ENCODE assay signal across 21 cellular contexts in the genomic region with DNA sequence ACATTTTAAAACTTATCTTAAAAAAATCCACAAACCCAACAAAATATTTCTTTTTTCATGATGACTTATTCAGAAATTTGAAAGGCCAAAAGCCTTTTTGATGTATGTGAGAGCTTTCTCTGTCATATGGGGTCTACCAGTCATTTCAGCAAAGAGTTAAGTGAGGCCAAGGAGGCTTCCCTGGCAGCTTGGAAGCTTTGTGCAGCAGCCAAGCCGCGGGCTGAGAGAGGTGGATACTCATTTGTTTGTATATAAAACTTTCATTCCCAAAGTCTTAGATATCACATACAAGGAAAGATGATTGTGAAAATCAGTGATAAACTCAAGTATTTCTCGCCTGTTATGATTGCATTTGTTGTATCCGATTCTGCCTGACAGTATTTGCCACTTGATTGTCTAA. TPM values are rescaled to one million over a fixed set of nuclear protein-coding genes. Genes with fewer than 3 reads are reported as not detected.
A peak's percentile ranks its signal among the peaks of the same experiment; 100 is the strongest.
DNase-seq lines count a peak whose midpoint lies in the region; ATAC-seq and TF ChIP-seq lines count a peak whose summit lies in the region.
"Had no signal": no experiment of that assay in that cellular context is flagged by ENCODE, and none has a peak within 500 bp of the region (broad histone marks: within the 10 kb centered on the region; RNA-seq: fewer than 3 reads in every experiment).

No MANE protein-coding gene starts in this region.

- H3K27ac ChIP-seq in PC-3 (ENCODE audit: low read length) (no peak overlapping the region), hepatocyte (peak overlapping the region; percentile 7), rectal smooth muscle tissue (ENCODE audit: low read depth, low read length) (peak overlapping the region; percentile 67)
- H3K27ac ChIP-seq: BLaER1 treated with 17β-estradiol and CSF1 and Interleukin-3, amounts not matched to agents 10 nM and 100 nM; epithelial cell of prostate; left lung; SJCRH30; skin epidermis; uterus had no signal

- DNase-seq in NCI-H82 (lab: John Stamatoyannopoulos, UW): peak; percentile 7
- no peak for DNase-seq in NCI-H82 treated with DMSO at 0.1 percent for 48 hours (lab: John Stamatoyannopoulos, UW; ENCODE audit: unreplicated experiment)
- DNase-seq in PC-3: no peak
- no peak for DNase-seq in hepatocyte (ENCODE audit: low spot score)
- DNase-seq in Calu3: no peak
- DNase-seq in stimulated activated CD4-positive, alpha-beta T cell treated with anti-CD3 and anti-CD28 coated beads, Interleukin-4, amount 100 ng/mL, for 24 hours: no peak
- DNase-seq: left lung had no signal

- H3K4me3 Mint-ChIP-seq in Calu3 (ENCODE audit: low read depth, unreplicated experiment): no peak overlapping the region

- H3K4me1 ChIP-seq in PC-3 (ENCODE audit: insufficient read depth, low read length) (peaks cover 3% of the 10 kb centered on the region), hepatocyte (ENCODE audit: insufficient read depth) (peaks cover 4% of the 10 kb centered on the region), rectal smooth muscle tissue (ENCODE audit: control insufficient read depth, insufficient read depth, low read length) (peaks cover 15% of the 10 kb centered on the region)
- H3K4me1 ChIP-seq: uterus had no signal

- no peak overlapping the region for H3K27ac Mint-ChIP-seq in Calu3 (ENCODE audit: unreplicated experiment)

- H3K9me3 Mint-ChIP-seq in Calu3 (ENCODE audit: low read depth, unreplicated experiment): no peaks in the 10 kb centered on the region

- WGBS in hepatocyte (ENCODE audit: low lambda C conversion rate, missing lambda C conversion rate): 57% methylated on average over 4 of the region's 4 CpGs

- H3K4me2 ChIP-seq in PC-3 (ENCODE audit: low read length) (no peak overlapping the region), hepatocyte (no peak overlapping the region)

- no peaks in the 10 kb centered on the region for H4K20me1 ChIP-seq in PC-3 (ENCODE audit: low read length)
- no peaks in the 10 kb centered on the region for H4K20me1 ChIP-seq in hepatocyte (ENCODE audit: insufficient read depth, poor library complexity, severe bottlenecking)
- H4K20me1 ChIP-seq: BLaER1 treated with 17β-estradiol and CSF1 and Interleukin-3, amounts not matched to agents 10 nM and 100 nM had no signal

- peak overlapping the region; percentile 41 for H2AFZ ChIP-seq in PC-3 (ENCODE audit: low read length)
- H2AFZ ChIP-seq in hepatocyte: peak overlapping the region; percentile 20

- no peaks in the 10 kb centered on the region for H3K27me3 Mint-ChIP-seq in Calu3 (ENCODE audit: unreplicated experiment)

- H3K4me1 Mint-ChIP-seq in Calu3 (ENCODE audit: low read depth, unreplicated experiment): no peaks in the 10 kb centered on the region

- intact Hi-C loops in PC-3 (cut with micrococcal nuclease): loop anchor here (5.0 kb wide), 2 partner anchors 794 to 894 kb away; partner anchors contain the start of gene DTD2
- intact Hi-C loops in Calu3 (cut with micrococcal nuclease; ENCODE audit: unreplicated experiment): loop anchor here (1.0 kb wide), 1 partner anchor 794 kb away; the partner anchor contains the start of gene DTD2

- H3K36me3 ChIP-seq in PC-3 (ENCODE audit: low read depth, low read length) (no peaks in the 10 kb centered on the region), hepatocyte (replicated peaks; ENCODE audit: insufficient read depth, low read depth) (no peaks in the 10 kb centered on the region), rectal smooth muscle tissue (ENCODE audit: control insufficient read depth, insufficient read depth, low read length) (no peaks in the 10 kb centered on the region)
- H3K36me3 ChIP-seq: BLaER1 treated with 17β-estradiol and CSF1 and Interleukin-3, amounts not matched to agents 10 nM and 100 nM; left lung; SJCRH30; uterus had no signal

- H3K9ac ChIP-seq in PC-3 (ENCODE audit: low read length): no peak overlapping the region
- H3K9ac ChIP-seq in rectal smooth muscle tissue (ENCODE audit: low read length): no peak overlapping the region
- H3K9ac ChIP-seq: BLaER1 treated with 17β-estradiol and CSF1 and Interleukin-3, amounts not matched to agents 10 nM and 100 nM had no signal

- H3K27me3 ChIP-seq in PC-3 (ENCODE audit: low read length) (no peaks in the 10 kb centered on the region), hepatocyte (no peaks in the 10 kb centered on the region), rectal smooth muscle tissue (ENCODE audit: control insufficient read depth, insufficient read depth, low read length) (no peaks in the 10 kb centered on the region)
- H3K27me3 ChIP-seq: BLaER1 treated with 17β-estradiol and CSF1 and Interleukin-3, amounts not matched to agents 10 nM and 100 nM; left lung; SJCRH30; uterus had no signal

- no peaks in the 10 kb centered on the region for H3K36me3 Mint-ChIP-seq in Calu3 (ENCODE audit: insufficient read depth, unreplicated experiment)

- POLR2A ChIA-PET in PC-3 (lab: Charles Lee; ENCODE audit: unreplicated experiment): interaction anchor here (0.6 kb wide), 1 partner anchor 95 kb away, joined by 4 read pairs; no protein-coding TSS in a partner anchor

- H3F3A ChIP-seq in PC-3 (ENCODE audit: low read length, unreplicated experiment): no peaks in the 10 kb centered on the region

- ATAC-seq in PC-3 (no peak), GM19395 (IDR thresholded peaks at IDR 0.05; ENCODE audit: unreplicated experiment) (no peak)

- no peaks in the 10 kb centered on the region for H3K9me3 ChIP-seq in PC-3 (ENCODE audit: low read length)
- no peaks in the 10 kb centered on the region for H3K9me3 ChIP-seq in hepatocyte (ENCODE audit: low read depth)
- H3K9me3 ChIP-seq: BLaER1 treated with 17β-estradiol and CSF1 and Interleukin-3, amounts not matched to agents 10 nM and 100 nM; left lung; SJCRH30; uterus had no signal

- TF ChIP-seq CTCF in PC-3 (conservative IDR thresholded peaks at IDR 0.05; ENCODE audit: low read depth, low read length) (no peak), hepatocyte (IDR thresholded peaks at IDR 0.05; ENCODE audit: poor library complexity) (no peak), Calu3 (IDR thresholded peaks at IDR 0.05; ENCODE audit: unreplicated experiment) (no peak)

- H3K79me2 ChIP-seq in PC-3 (ENCODE audit: low read length) (no peaks in the 10 kb centered on the region), hepatocyte (no peaks in the 10 kb centered on the region)

- H3K4me3 ChIP-seq in PC-3 (ENCODE audit: low read length): no peak overlapping the region
- no peak overlapping the region for H3K4me3 ChIP-seq in hepatocyte
- H3K4me3 ChIP-seq in rectal smooth muscle tissue (ENCODE audit: low read length): peak overlapping the region; percentile 26
- H3K4me3 ChIP-seq: BLaER1 treated with 17β-estradiol and CSF1 and Interleukin-3, amounts not matched to agents 10 nM and 100 nM; left lung; SJCRH30; skin epidermis; uterus had no signal

- no TSS peak for BruUV-seq in PC-3 (replicated peaks; lab: Mats Ljungman, UMichigan)
- BruUV-seq in Calu3 (replicated peaks; lab: Mats Ljungman, UMichigan): no TSS peak

- no peaks in the 10 kb centered on the region for H3K9me2 ChIP-seq in PC-3 (replicated peaks; ENCODE audit: low read length)
- H3K9me2 ChIP-seq in hepatocyte (replicated peaks; ENCODE audit: insufficient read depth): no peaks in the 10 kb centered on the region

- CTCF ChIA-PET in PC-3 (lab: Charles Lee) (interaction anchor here (0.6 to 1.1 kb wide), 2 partner anchors 175 to 328 kb away, joined by 3 to 5 read pairs; no protein-coding TSS in a partner anchor), Calu3 (lab: Charles Lee) (interaction anchor here (0.6 to 1.2 kb wide), 2 partner anchors 314 to 978 kb away, joined by 3 to 5 read pairs; no protein-coding TSS in a partner anchor)

RNA-seq across cellular contexts. Expression of gene RNU6-8, which starts 48.5 kb away (rescaled TPM):
- total RNA-seq in PC-3 (2014; rRNA removed) (not detected in 2 replicates), hepatocyte (not detected in 2 replicates), Calu3 (2022) (not detected in 2 replicates)
- not detected in 2 replicates for polyA plus RNA-seq in hepatocyte
- total RNA-seq: bronchial epithelial cell, dermis blood vessel endothelial cell, H7, HT1080, left lung, M059J, mucosa of gallbladder, omental fat pad, SJCRH30, uterus had no signal

RNA-seq across cellular contexts. Expression of gene RNU6-7, which starts 49.7 kb away (rescaled TPM):
- not detected in 2 replicates for total RNA-seq in PC-3 (2014; rRNA removed)
- total RNA-seq in hepatocyte: not detected in 2 replicates
- not detected in 2 replicates for polyA plus RNA-seq in hepatocyte
- not detected in 2 replicates for total RNA-seq in Calu3 (2022)
- total RNA-seq: bronchial epithelial cell, dermis blood vessel endothelial cell, H7, HT1080, left lung, M059J, mucosa of gallbladder, omental fat pad, SJCRH30, uterus had no signal
